In the genomic region with DNA sequence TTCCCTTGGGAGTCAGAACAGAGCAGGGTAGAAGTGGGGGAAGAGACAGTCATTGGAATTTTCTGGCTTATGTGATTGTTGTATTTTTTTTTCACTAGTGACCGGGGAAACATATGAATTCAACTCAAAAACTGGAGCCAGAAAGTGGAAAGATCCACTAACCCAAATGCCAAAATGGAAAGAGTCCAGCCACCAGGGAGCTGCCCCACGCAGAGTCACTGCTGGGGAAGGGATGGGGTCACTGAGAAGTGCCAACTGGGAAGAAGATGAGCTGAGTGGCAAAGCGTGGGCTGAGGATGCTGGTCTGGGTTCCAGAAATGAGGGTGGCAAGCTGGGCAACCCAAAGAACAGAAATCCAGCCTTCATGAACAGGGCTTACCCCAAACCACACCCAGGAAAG, we compare ENCODE assay signal across 19 cellular contexts.
A peak's percentile ranks its signal among the peaks of the same experiment; 100 is the strongest.
DNase-seq lines count a peak whose midpoint lies in the region; TF ChIP-seq lines count a peak whose summit lies in the region.
"Had no signal": no experiment of that assay in that cellular context is flagged by ENCODE, and none has a peak within 500 bp of the region (broad histone marks: within the 10 kb centered on the region; RNA-seq: fewer than 3 reads in every experiment).

No MANE protein-coding gene starts in this region.

- no peak for TF ChIP-seq CTCF in nephron (IDR thresholded peaks at IDR 0.05; ENCODE audit: unreplicated experiment in 3 of 3)

- H3K9me3 Mint-ChIP-seq in nephron = no peaks in the 10 kb centered on the region

- H3K4me1 Mint-ChIP-seq in nephron = peaks cover 28% of the 10 kb centered on the region

- peaks cover 19% of the 10 kb centered on the region for H3K27me3 Mint-ChIP-seq in nephron (ENCODE audit: low read depth)
- H3K27me3 Mint-ChIP-seq: CD4-positive, alpha-beta memory T cell had no signal

- H3K4me3 Mint-ChIP-seq in nephron = peak overlapping the region in 1 of 3 experiments; percentile 15
- H3K4me3 Mint-ChIP-seq: CD4-positive, alpha-beta memory T cell had no signal

- peak overlapping the region in 2 of 3 experiments; percentile 38 to 61 for H3K27ac Mint-ChIP-seq in nephron
- H3K27ac Mint-ChIP-seq: CD4-positive, alpha-beta memory T cell had no signal

- peaks cover 5% of the 10 kb centered on the region for H3K36me3 Mint-ChIP-seq in nephron (ENCODE audit: low read depth)
- H3K36me3 Mint-ChIP-seq: CD4-positive, alpha-beta memory T cell had no signal

- peak; percentile 47 for DNase-seq in NCI-H446 treated with DMSO at 0.1 percent for 48 hours (lab: John Stamatoyannopoulos, UW)
- DNase-seq in cerebellar cortex (ENCODE audit: low spot score) = peak; percentile 63
- DNase-seq in hypothalamus (lab: John Stamatoyannopoulos, UW) = no peak
- no peak for DNase-seq in activated effector memory CD4-positive, alpha-beta T cell treated with Interleukin-2 at 50 U/mL for 16 hours
- DNase-seq in SW480 (ENCODE audit: low spot score) = no peak
- DNase-seq in NCI-H1105 (lab: John Stamatoyannopoulos, UW) = no peak
- DNase-seq: CD4-positive, alpha-beta memory T cell; COR-L47; DMS53; Kasumi-1; MV-4-11; NCI-H1105 treated with DMSO at 0.1 percent for 48 hours; NCI-H146; NCI-H1930; NCI-H526; NK-92 treated with Interleukin-12 subunit alpha and Interleukin-12 subunit beta, amount 100 ng/mL, for 24 hours; PC-3; SK-N-SH had no signal

Comparison
In these comparisons a context has a peak if more than half of its experiments do, and no peak if none do; other contexts are left out.
1. DNase-seq: peak in NCI-H446 treated with DMSO at 0.1 percent for 48 hours (single experiment) and cerebellar cortex (single experiment); none in hypothalamus (0 of 51), activated effector memory CD4-positive, alpha-beta T cell treated with Interleukin-2 at 50 U/mL for 16 hours (single experiment), SW480 (single experiment) and NCI-H1105 (single experiment).